In genomic region chr11:624705-625635, GRCh38 we compare ENCODE assay signal across 24 cellular contexts. TPM values are rescaled to one million over a fixed set of nuclear protein-coding genes. Genes with fewer than 3 reads are reported as not detected.
DNase-seq lines count a peak whose midpoint lies in the region; ATAC-seq lines count a peak whose summit lies in the region.
"Had no signal": no experiment of that assay in that cellular context is flagged by ENCODE, and none has a peak within 500 bp of the region (broad histone marks: within the 10 kb centered on the region; RNA-seq: fewer than 3 reads in every experiment).

A gene with protein sequence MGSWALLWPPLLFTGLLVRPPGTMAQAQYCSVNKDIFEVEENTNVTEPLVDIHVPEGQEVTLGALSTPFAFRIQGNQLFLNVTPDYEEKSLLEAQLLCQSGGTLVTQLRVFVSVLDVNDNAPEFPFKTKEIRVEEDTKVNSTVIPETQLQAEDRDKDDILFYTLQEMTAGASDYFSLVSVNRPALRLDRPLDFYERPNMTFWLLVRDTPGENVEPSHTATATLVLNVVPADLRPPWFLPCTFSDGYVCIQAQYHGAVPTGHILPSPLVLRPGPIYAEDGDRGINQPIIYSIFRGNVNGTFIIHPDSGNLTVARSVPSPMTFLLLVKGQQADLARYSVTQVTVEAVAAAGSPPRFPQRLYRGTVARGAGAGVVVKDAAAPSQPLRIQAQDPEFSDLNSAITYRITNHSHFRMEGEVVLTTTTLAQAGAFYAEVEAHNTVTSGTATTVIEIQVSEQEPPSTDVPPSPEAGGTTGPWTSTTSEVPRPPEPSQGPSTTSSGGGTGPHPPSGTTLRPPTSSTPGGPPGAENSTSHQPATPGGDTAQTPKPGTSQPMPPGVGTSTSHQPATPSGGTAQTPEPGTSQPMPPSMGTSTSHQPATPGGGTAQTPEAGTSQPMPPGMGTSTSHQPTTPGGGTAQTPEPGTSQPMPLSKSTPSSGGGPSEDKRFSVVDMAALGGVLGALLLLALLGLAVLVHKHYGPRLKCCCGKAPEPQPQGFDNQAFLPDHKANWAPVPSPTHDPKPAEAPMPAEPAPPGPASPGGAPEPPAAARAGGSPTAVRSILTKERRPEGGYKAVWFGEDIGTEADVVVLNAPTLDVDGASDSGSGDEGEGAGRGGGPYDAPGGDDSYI (minus strand): TSS chr11:624955. CDS start chr11:624902, 53 bp downstream.

- no peak within 1 kb of the TSS for H3K4me3 ChIP-seq in BLaER1 treated with 17β-estradiol and CSF1 and Interleukin-3, amounts not matched to agents 10 nM and 100 nM
- H3K4me3 ChIP-seq in mucosa of stomach (ENCODE audit: low read length): peak within 1 kb of the TSS; percentile 36

- H3K4me1 ChIP-seq in BLaER1 treated with 17β-estradiol and CSF1 and Interleukin-3, amounts not matched to agents 10 nM and 100 nM: peaks cover 30 to 44% (median 36%) of the 10 kb centered on the region in 10 experiments
- H3K4me1 ChIP-seq in mucosa of stomach (ENCODE audit: control insufficient read depth, insufficient read depth, low read length): peaks cover 33% of the 10 kb centered on the region

- peak; percentile 78 for DNase-seq in HT-29 (ENCODE audit: low spot score)
- DNase-seq in ecto neural progenitor cell (ENCODE audit: low spot score): peak; percentile 43
- DNase-seq in naive thymus-derived CD8-positive, alpha-beta T cell: no peak
- no peak for DNase-seq in activated gamma-delta T cell treated with Interleukin-2 at 50 U/mL for 16 hours
- DNase-seq in NCI-H2029 treated with DMSO at 0.1 percent for 48 hours (lab: John Stamatoyannopoulos, UW): no peak
- DNase-seq: activated CD4-positive, CD25-positive, alpha-beta regulatory T cell treated with anti-CD3 and anti-CD28 coated beads, Interleukin-2, amount 50 U/mL, for 72 hours; amniotic stem cell; central memory CD4-positive, alpha-beta T cell; effector memory CD8-positive, alpha-beta T cell; glutamatergic neuron; H7; NCI-H1092 treated with DMSO at 0.1 percent for 48 hours; NCI-H526 treated with DMSO at 0.1 percent for 48 hours; retina; SK-N-SH had no signal

- H4K20me1 ChIP-seq in BLaER1 treated with 17β-estradiol and CSF1 and Interleukin-3, amounts not matched to agents 10 nM and 100 nM: peaks cover 24 to 79% (median 41%) of the 10 kb centered on the region in 11 experiments; a peak in 21 of 22 replicates

- peak within 1 kb of the TSS in 1 of 10 donors; percentile 49 for H3K27ac Mint-ChIP-seq in naive thymus-derived CD8-positive, alpha-beta T cell
- H3K27ac Mint-ChIP-seq: effector memory CD8-positive, alpha-beta T cell had no signal

- peaks cover 9 to 35% (median 20%) of the 10 kb centered on the region in 5 donors for H3K27me3 Mint-ChIP-seq in naive thymus-derived CD8-positive, alpha-beta T cell

- H3K4me3 Mint-ChIP-seq in naive thymus-derived CD8-positive, alpha-beta T cell: peak within 1 kb of the TSS in 1 of 10 donors; percentile 38
- H3K4me3 Mint-ChIP-seq: effector memory CD8-positive, alpha-beta T cell; stimulated activated naive CD8-positive, alpha-beta T cell treated with anti-CD3 and anti-CD28 coated beads, Interleukin-15, Interleukin-2, amounts not matched to agents 100 ng/mL and 50 ng/mL, for 24 hours; type B pancreatic cell had no signal

- no peak within 1 kb of the TSS for H3K27ac ChIP-seq in BLaER1 treated with 17β-estradiol and CSF1 and Interleukin-3, amounts not matched to agents 10 nM and 100 nM
- H3K27ac ChIP-seq: KMS-11 had no signal

- H3K27me3 ChIP-seq in BLaER1 treated with 17β-estradiol and CSF1 and Interleukin-3, amounts not matched to agents 10 nM and 100 nM: peaks cover 33 to 57% (median 51%) of the 10 kb centered on the region in 11 experiments
- peaks cover 4% of the 10 kb centered on the region for H3K27me3 ChIP-seq in mucosa of stomach (ENCODE audit: control insufficient read depth, insufficient read depth, low read length)

- H3K36me3 Mint-ChIP-seq in naive thymus-derived CD8-positive, alpha-beta T cell: peaks cover 0 to 13% (median 3%) of the 10 kb centered on the region in 3 donors

- peaks cover 9 to 23% (median 20%) of the 10 kb centered on the region in 4 donors for H3K4me1 Mint-ChIP-seq in naive thymus-derived CD8-positive, alpha-beta T cell

- POLR2A ChIA-PET in naive thymus-derived CD8-positive, alpha-beta T cell (lab: Charles Lee): no interaction called here

- H3K9me3 Mint-ChIP-seq in naive thymus-derived CD8-positive, alpha-beta T cell: no peaks in the 10 kb centered on the region
- H3K9me3 Mint-ChIP-seq: effector memory CD8-positive, alpha-beta T cell; stimulated activated naive CD8-positive, alpha-beta T cell treated with anti-CD3 and anti-CD28 coated beads, Interleukin-15, Interleukin-2, amounts not matched to agents 100 ng/mL and 50 ng/mL, for 24 hours; type B pancreatic cell had no signal

- ATAC-seq in naive thymus-derived CD8-positive, alpha-beta T cell: no peak
- no peak for ATAC-seq in HG03139 (IDR thresholded peaks at IDR 0.05; ENCODE audit: unreplicated experiment)
- ATAC-seq: effector memory CD8-positive, alpha-beta T cell had no signal

- peaks cover 0 to 8% (median 4%) of the 10 kb centered on the region in 11 experiments; a peak in 5 of 22 replicates for H3K9me3 ChIP-seq in BLaER1 treated with 17β-estradiol and CSF1 and Interleukin-3, amounts not matched to agents 10 nM and 100 nM (replicated peaks in 1 of 11)
- H3K9me3 ChIP-seq in mucosa of stomach (ENCODE audit: control insufficient read depth, low read length): no peaks in the 10 kb centered on the region
- H3K9me3 ChIP-seq: SK-N-SH had no signal

- H3K4me2 ChIP-seq in BLaER1 treated with 17β-estradiol and CSF1 and Interleukin-3, amounts not matched to agents 10 nM and 100 nM: peak within 1 kb of the TSS in 8 of 11 experiments; percentile 11 to 43 (median 26); a peak in 11 of 22 replicates
- H3K4me2 ChIP-seq: KMS-11, SK-N-SH had no signal

- H3K9ac ChIP-seq in BLaER1 treated with 17β-estradiol and CSF1 and Interleukin-3, amounts not matched to agents 10 nM and 100 nM: no peak within 1 kb of the TSS
- peak within 1 kb of the TSS; percentile 59 for H3K9ac ChIP-seq in mucosa of stomach (ENCODE audit: low read length)
- H3K9ac ChIP-seq: KMS-11, SK-N-SH had no signal

- H3K36me3 ChIP-seq in BLaER1 treated with 17β-estradiol and CSF1 and Interleukin-3, amounts not matched to agents 10 nM and 100 nM: peaks cover 0 to 9% (median 0%) of the 10 kb centered on the region in 11 experiments; a peak in 4 of 22 replicates
- H3K36me3 ChIP-seq in mucosa of stomach (ENCODE audit: control insufficient read depth, insufficient read depth, low read length): no peaks in the 10 kb centered on the region

RNA-seq across cellular contexts. Expression of the gene that starts here (rescaled TPM):
- total RNA-seq in HT-29 (2014; rRNA removed; shearing (Covaris generic)): 11.9 and 12.1 TPM in 2 replicates
- not detected for total RNA-seq in naive thymus-derived CD8-positive, alpha-beta T cell
- not detected for polyA plus RNA-seq in naive thymus-derived CD8-positive, alpha-beta T cell
- total RNA-seq: fibroblast of lung, H7, lung microvascular endothelial cell, PC-3 had no signal
- polyA plus RNA-seq: fibroblast of lung, SK-N-SH had no signal

Comparison
In these comparisons a context has a peak if more than half of its experiments do, and no peak if none do; other contexts are left out.
1. DNase-seq: peak in HT-29 (single experiment) and ecto neural progenitor cell (single experiment); none in naive thymus-derived CD8-positive, alpha-beta T cell (0 of 10), activated gamma-delta T cell treated with Interleukin-2 at 50 U/mL for 16 hours (single experiment) and NCI-H2029 treated with DMSO at 0.1 percent for 48 hours (single experiment).